Comparison of ENCODE assay signal across 8 cellular contexts in the genomic region with DNA sequence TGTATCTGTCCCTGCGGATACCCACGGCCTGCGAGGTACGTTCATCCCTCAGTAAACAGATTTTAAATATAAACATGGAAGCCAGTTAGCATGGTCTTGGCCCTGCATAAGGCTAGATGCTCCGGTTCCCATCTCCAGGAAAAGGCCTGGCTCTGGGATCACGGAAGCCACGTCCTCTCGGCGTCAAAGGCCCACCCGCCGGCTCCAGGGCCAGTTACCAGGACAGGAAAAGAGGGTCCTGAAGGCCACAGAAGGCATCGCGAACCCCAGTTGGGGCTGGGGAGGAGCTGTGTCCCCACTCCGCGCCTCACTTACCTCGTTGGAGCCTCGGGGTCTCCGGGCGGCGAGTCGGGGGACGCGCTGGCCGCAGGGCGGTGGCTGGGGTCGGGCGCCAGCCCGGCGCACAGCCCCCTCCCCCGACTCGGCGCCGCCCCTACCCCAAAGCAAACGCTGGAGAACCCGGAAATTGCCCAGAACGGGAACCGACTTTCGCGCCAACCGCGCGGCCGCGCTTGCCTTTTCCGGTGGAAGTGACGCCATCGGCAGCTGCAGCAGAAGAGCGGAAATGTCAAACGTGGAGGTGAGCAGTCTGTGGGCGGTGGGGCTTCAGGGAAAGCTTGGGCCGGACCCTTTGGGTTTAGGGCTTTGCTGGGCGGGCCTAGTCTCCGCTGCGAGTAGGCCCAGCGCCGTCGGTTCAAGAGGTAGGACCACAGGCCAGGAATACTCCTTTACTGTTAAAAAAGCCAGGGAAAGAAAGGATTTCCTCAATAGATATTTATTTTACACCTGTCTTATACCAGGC. TPM values are rescaled to one million over a fixed set of nuclear protein-coding genes. Genes with fewer than 3 reads are reported as not detected.
DNase-seq lines count a peak whose midpoint lies in the region; ATAC-seq and TF ChIP-seq lines count a peak whose summit lies in the region.

A gene (minus strand): TSS at position 488 of the 802 bp plus-strand sequence. CDS start 814 bp downstream, outside the sequence.

- TF ChIP-seq EP300 in upper lobe of left lung (IDR thresholded peaks at IDR 0.05) = no peak

- WGBS in upper lobe of left lung, 2 donors = 0 to 2% methylated on average over 11 to 56 of the region's 57 CpGs

- intact Hi-C loops in T-helper 1 cell treated with Interleukin-12 subunit alpha and Interleukin-12 subunit beta and Interleukin-4 antibody, amounts not matched to agents 30 ng/mL and 1 ng/mL, for 36 hours (cut with micrococcal nuclease) = loop anchor here (1.0 to 5.0 kb wide), 13 partner anchors 10 to 1244 kb away; a partner anchor contains a TSS
- intact Hi-C loops in left cardiac atrium (cut with DNase I) = loop anchor here (5.0 to 10.0 kb wide), 3 partner anchors 143 to 263 kb away; a partner anchor contains a TSS
- intact Hi-C loops in posterior vena cava (cut with DNase I) = no loop called here

- ATAC-seq in GM18499 (IDR thresholded peaks at IDR 0.05; ENCODE audit: insufficient read depth, unreplicated experiment) (peak; percentile 62), HG02884 (IDR thresholded peaks at IDR 0.05; ENCODE audit: unreplicated experiment) (peak; percentile 93), left cardiac atrium (peak; percentile 95 to 96), upper lobe of left lung (ENCODE audit: low FRiP score in 2 of 2) (peak; percentile 82 to 96)

- no peaks in the 10 kb centered on the region for H3K27me3 ChIP-seq in upper lobe of left lung

- peak within 1 kb of the TSS; percentile 83 to 95 (median 91) for H3K4me3 ChIP-seq in upper lobe of left lung

- no peak for TF ChIP-seq CTCF in upper lobe of left lung (IDR thresholded peaks at IDR 0.05)

- H3K36me3 ChIP-seq in upper lobe of left lung = peaks cover 0 to 25% (median 9%) of the 10 kb centered on the region in 4 donors

- TF ChIP-seq POLR2A in upper lobe of left lung (IDR thresholded peaks at IDR 0.05) = peak in 2 of 4 donors; percentile 36 to 54

- H3K9me3 ChIP-seq in upper lobe of left lung = no peaks in the 10 kb centered on the region

- peak within 1 kb of the TSS; percentile 81 to 93 (median 89) for H3K27ac ChIP-seq in upper lobe of left lung

- peaks cover 11 to 21% (median 16%) of the 10 kb centered on the region in 4 donors for H3K4me1 ChIP-seq in upper lobe of left lung

- DNase-seq in NCI-H146 treated with DMSO at 0.1 percent for 48 hours (lab: John Stamatoyannopoulos, UW; ENCODE audit: unreplicated experiment) = peak; percentile 97
- peak; percentile 60 for DNase-seq in amniotic epithelial cell (ENCODE audit: low read depth)
- peak; percentile 86 for DNase-seq in left cardiac atrium
- peak; percentile 95 for DNase-seq in posterior vena cava (ENCODE audit: low spot score)
- DNase-seq in upper lobe of left lung = peak; percentile 87 to 97

RNA-seq across cellular contexts. Expression of the gene that starts here (rescaled TPM):
- 71.0 and 72.3 TPM in 2 replicates for total RNA-seq in T-helper 1 cell treated with Interleukin-12 subunit alpha and Interleukin-12 subunit beta and Interleukin-4 antibody, amounts not matched to agents 30 ng/mL and 1 ng/mL, for 36 hours
- total RNA-seq in left cardiac atrium (10 to 100 TPM; 12.0 to 12.4 TPM), posterior vena cava (10 to 100 TPM; 16.6 to 17.7 TPM), upper lobe of left lung (10 to 100 TPM; 16.4 to 46.8 (median 22.4) TPM)

Comparison
In these comparisons a context has a peak if more than half of its experiments do, and no peak if none do; other contexts are left out.
1. Peak in every context shown above with its lines: DNase-seq, ATAC-seq, H3K4me3 ChIP-seq and H3K27ac ChIP-seq.
2. intact Hi-C loops: an anchor here in T-helper 1 cell treated with Interleukin-12 subunit alpha and Interleukin-12 subunit beta and Interleukin-4 antibody, amounts not matched to agents 30 ng/mL and 1 ng/mL, for 36 hours (1.0 to 5.0 kb wide) and left cardiac atrium (5.0 to 10.0 kb wide); none called in posterior vena cava.